1 cellular context compared by ENCODE assay signal in the genomic region with DNA sequence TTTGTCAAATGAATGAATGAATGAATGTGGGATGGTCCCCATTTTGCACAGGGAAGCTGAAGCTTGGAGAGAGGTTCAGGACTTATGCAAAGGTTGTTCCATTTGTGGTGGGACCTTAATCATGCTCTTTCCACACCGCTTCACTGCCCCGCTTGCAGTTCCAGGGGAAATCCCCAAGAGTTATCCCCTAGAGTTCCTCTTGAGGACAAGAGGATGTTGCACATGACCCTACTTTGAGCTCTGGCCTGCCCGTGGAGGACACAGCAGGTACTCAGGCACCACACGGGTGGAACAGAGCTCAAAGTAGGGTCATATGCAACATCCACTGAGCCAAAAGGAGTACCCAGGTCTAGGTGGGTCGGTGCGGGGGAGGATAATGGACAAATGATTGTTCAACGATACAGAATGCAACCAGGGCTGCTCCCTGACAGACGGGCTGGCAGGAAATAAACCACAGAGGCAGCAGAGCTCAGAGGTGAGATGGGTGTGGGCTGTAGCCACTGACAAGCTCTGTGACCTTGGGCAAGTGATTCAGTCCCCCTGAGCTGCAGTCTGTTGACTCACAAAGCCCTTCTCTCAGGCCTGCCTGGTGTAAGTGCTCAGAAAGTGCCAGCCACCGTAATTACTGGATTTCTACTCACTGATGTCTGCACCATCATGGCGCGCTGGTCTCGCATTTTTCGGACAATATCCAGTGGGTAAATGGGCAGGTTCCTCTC.
TF ChIP-seq lines count a peak whose summit lies in the region.

No MANE protein-coding gene starts in this region.

TF ChIP-seq in GM23338, 12 proteins besides CTCF, POLR2A, EP300 and RAD21 (continued from another document):
- TF ChIP-seq, protein P1, sequence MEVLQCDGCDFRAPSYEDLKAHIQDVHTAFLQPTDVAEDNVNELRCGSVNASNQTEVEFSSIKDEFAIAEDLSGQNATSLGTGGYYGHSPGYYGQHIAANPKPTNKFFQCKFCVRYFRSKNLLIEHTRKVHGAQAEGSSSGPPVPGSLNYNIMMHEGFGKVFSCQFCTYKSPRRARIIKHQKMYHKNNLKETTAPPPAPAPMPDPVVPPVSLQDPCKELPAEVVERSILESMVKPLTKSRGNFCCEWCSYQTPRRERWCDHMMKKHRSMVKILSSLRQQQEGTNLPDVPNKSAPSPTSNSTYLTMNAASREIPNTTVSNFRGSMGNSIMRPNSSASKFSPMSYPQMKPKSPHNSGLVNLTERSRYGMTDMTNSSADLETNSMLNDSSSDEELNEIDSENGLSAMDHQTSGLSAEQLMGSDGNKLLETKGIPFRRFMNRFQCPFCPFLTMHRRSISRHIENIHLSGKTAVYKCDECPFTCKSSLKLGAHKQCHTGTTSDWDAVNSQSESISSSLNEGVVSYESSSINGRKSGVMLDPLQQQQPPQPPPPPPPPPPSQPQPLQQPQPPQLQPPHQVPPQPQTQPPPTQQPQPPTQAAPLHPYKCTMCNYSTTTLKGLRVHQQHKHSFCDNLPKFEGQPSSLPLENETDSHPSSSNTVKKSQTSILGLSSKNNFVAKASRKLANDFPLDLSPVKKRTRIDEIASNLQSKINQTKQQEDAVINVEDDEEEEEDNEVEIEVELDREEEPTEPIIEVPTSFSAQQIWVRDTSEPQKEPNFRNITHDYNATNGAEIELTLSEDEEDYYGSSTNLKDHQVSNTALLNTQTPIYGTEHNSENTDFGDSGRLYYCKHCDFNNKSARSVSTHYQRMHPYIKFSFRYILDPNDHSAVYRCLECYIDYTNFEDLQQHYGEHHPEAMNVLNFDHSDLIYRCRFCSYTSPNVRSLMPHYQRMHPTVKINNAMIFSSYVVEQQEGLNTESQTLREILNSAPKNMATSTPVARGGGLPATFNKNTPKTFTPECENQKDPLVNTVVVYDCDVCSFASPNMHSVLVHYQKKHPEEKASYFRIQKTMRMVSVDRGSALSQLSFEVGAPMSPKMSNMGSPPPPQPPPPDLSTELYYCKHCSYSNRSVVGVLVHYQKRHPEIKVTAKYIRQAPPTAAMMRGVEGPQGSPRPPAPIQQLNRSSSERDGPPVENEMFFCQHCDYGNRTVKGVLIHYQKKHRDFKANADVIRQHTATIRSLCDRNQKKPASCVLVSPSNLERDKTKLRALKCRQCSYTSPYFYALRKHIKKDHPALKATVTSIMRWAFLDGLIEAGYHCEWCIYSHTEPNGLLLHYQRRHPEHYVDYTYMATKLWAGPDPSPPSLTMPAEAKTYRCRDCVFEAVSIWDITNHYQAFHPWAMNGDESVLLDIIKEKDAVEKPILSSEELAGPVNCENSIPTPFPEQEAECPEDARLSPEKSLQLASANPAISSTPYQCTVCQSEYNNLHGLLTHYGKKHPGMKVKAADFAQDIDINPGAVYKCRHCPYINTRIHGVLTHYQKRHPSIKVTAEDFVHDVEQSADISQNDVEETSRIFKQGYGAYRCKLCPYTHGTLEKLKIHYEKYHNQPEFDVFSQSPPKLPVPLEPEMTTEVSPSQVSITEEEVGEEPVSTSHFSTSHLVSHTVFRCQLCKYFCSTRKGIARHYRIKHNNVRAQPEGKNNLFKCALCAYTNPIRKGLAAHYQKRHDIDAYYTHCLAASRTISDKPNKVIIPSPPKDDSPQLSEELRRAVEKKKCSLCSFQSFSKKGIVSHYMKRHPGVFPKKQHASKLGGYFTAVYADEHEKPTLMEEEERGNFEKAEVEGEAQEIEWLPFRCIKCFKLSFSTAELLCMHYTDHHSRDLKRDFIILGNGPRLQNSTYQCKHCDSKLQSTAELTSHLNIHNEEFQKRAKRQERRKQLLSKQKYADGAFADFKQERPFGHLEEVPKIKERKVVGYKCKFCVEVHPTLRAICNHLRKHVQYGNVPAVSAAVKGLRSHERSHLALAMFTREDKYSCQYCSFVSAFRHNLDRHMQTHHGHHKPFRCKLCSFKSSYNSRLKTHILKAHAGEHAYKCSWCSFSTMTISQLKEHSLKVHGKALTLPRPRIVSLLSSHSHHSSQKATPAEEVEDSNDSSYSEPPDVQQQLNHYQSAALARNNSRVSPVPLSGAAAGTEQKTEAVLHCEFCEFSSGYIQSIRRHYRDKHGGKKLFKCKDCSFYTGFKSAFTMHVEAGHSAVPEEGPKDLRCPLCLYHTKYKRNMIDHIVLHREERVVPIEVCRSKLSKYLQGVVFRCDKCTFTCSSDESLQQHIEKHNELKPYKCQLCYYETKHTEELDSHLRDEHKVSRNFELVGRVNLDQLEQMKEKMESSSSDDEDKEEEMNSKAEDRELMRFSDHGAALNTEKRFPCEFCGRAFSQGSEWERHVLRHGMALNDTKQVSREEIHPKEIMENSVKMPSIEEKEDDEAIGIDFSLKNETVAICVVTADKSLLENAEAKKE (CRISPR knock-in tag; IDR thresholded peaks at IDR 0.05), result no peak
- TF ChIP-seq ZNF331 (CRISPR knock-in tag; IDR thresholded peaks at IDR 0.05; ENCODE audit: low read depth), result no peak
- TF ChIP-seq EZH2phosphoT487 (IDR thresholded peaks at IDR 0.05; ENCODE audit: unreplicated experiment), result no peak
- TF ChIP-seq, protein P2, sequence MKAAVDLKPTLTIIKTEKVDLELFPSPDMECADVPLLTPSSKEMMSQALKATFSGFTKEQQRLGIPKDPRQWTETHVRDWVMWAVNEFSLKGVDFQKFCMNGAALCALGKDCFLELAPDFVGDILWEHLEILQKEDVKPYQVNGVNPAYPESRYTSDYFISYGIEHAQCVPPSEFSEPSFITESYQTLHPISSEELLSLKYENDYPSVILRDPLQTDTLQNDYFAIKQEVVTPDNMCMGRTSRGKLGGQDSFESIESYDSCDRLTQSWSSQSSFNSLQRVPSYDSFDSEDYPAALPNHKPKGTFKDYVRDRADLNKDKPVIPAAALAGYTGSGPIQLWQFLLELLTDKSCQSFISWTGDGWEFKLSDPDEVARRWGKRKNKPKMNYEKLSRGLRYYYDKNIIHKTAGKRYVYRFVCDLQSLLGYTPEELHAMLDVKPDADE (IDR thresholded peaks at IDR 0.05), result no peak
